In genomic region chr15:73633991-73634495, GRCh38 we compare ENCODE assay signal across 8 cellular contexts.
DNase-seq lines count a peak whose midpoint lies in the region; ATAC-seq, FAIRE-seq and TF ChIP-seq lines count a peak whose summit lies in the region.

No MANE protein-coding gene starts in this region.

- peak; percentile 81 for DNase-seq in AG04449 (ENCODE audit: low read depth, low spot score)
- peak; percentile 68 for DNase-seq in HTR-8/SVneo (ENCODE audit: insufficient read length, low spot score)
- DNase-seq in kidney tubule cell (ENCODE audit: low spot score), result peak; percentile 94
- no peak for DNase-seq in tibial artery
- no peak for DNase-seq in NCI-H1048 (lab: John Stamatoyannopoulos, UW)

- peaks cover 0 to 2% of the 10 kb centered on the region in 2 donors for H3K27me3 ChIP-seq in tibial artery

- H3K27ac ChIP-seq in angular gyrus (ENCODE audit: low read depth, low read length), result peak overlapping the region; percentile 89
- peak overlapping the region; percentile 98 to 100 for H3K27ac ChIP-seq in tibial artery

- H3K36me3 ChIP-seq in tibial artery, result no peaks in the 10 kb centered on the region

- ATAC-seq in HG03442 (IDR thresholded peaks at IDR 0.05; ENCODE audit: unreplicated experiment) (no peak), HG02623 (IDR thresholded peaks at IDR 0.05; ENCODE audit: unreplicated experiment) (no peak)

- peak overlapping the region; percentile 52 for H3K4me3 ChIP-seq in AG04449 (ENCODE audit: low read depth, low read length)
- peak overlapping the region; percentile 92 to 98 for H3K4me3 ChIP-seq in tibial artery

- TF ChIP-seq CTCF in AG04449 (IDR thresholded peaks at IDR 0.05; ENCODE audit: insufficient read depth, low read length, missing control alignments) (no peak), tibial artery (IDR thresholded peaks at IDR 0.05) (no peak)

- H3K9me3 ChIP-seq in tibial artery, result no peaks in the 10 kb centered on the region

- CTCF ChIA-PET in AG04449 (lab: Yijun Ruan, JAX), result interaction anchor here (0.6 to 19.2 kb wide), 19 partner anchors 9 to 393 kb away, joined by 3 to 459 read pairs (median 26); partner anchors contain the start of genes CD276 and TBC1D21

- POLR2A ChIA-PET in AG04449 (lab: Yijun Ruan, JAX), result interaction anchor here (0.9 to 1.5 kb wide), 8 partner anchors 14 to 63 kb away, joined by 3 to 8 read pairs (median 4); partner anchors contain the start of gene CD276

- FAIRE-seq in HTR-8/SVneo (lab: Jason Lieb, UNC), result no peak

- H3K4me1 ChIP-seq in tibial artery, result peaks cover 0 to 40% (median 21%) of the 10 kb centered on the region in 4 donors

- intact Hi-C loops in tibial artery (cut with DNase I; ENCODE audit: low total_unique reads), result no loop called here

Comparison
In these comparisons a context has a peak if more than half of its experiments do, and no peak if none do; other contexts are left out.
1. DNase-seq: peak in AG04449 (single experiment), HTR-8/SVneo (single experiment) and kidney tubule cell (single experiment); none in tibial artery (0 of 2) and NCI-H1048 (single experiment).